ENCODE assay signal across 20 cellular contexts in genomic region chr6:150639823-150640331, GRCh38. TPM values are rescaled to one million over a fixed set of nuclear protein-coding genes. Genes with fewer than 3 reads are reported as not detected.
A peak's percentile ranks its signal among the peaks of the same experiment; 100 is the strongest.
DNase-seq lines count a peak whose midpoint lies in the region; ATAC-seq and TF ChIP-seq lines count a peak whose summit lies in the region.
"Had no signal": no experiment of that assay in that cellular context is flagged by ENCODE, and none has a peak within 500 bp of the region (broad histone marks: within the 10 kb centered on the region; RNA-seq: fewer than 3 reads in every experiment).

No MANE protein-coding gene starts in this region.

- H4K20me1 ChIP-seq in DOHH2 (ENCODE audit: control insufficient read depth, insufficient read depth, low read depth, low read length) (no peaks in the 10 kb centered on the region), Karpas-422 (ENCODE audit: insufficient read depth, low read depth, low read length) (peaks cover 10% of the 10 kb centered on the region; the same call in 1 of the 2 replicates)

- peaks cover 16% of the 10 kb centered on the region for H3K4me1 Mint-ChIP-seq in T-helper 17 cell
- H3K4me1 Mint-ChIP-seq in naive B cell: peaks cover 49 to 90% (median 69%) of the 10 kb centered on the region in 3 donors
- peaks cover 33% of the 10 kb centered on the region for H3K4me1 Mint-ChIP-seq in Calu3 (ENCODE audit: low read depth, unreplicated experiment)

- H3K9me3 ChIP-seq in DOHH2 (ENCODE audit: control insufficient read depth, insufficient read depth, low read length): no peaks in the 10 kb centered on the region
- H3K9me3 ChIP-seq in Karpas-422 (ENCODE audit: low read length): no peaks in the 10 kb centered on the region
- no peaks in the 10 kb centered on the region for H3K9me3 ChIP-seq in T-helper 17 cell (ENCODE audit: control insufficient read depth, low read length, poor library complexity, severe bottlenecking)

- H3K27me3 Mint-ChIP-seq in T-helper 17 cell: no peaks in the 10 kb centered on the region
- no peaks in the 10 kb centered on the region for H3K27me3 Mint-ChIP-seq in naive B cell
- H3K27me3 Mint-ChIP-seq in Calu3 (ENCODE audit: unreplicated experiment): no peaks in the 10 kb centered on the region

- no peak for TF ChIP-seq CTCF in DOHH2 (IDR thresholded peaks at IDR 0.05; ENCODE audit: low read depth, low read length, poor library complexity, severe bottlenecking)
- no peak for TF ChIP-seq CTCF in Calu3 (IDR thresholded peaks at IDR 0.05; ENCODE audit: unreplicated experiment)

- H3K4me2 ChIP-seq in DOHH2 (ENCODE audit: low read length) (peak overlapping the region; percentile 92), Karpas-422 (ENCODE audit: low read depth, low read length, poor library complexity, severe bottlenecking) (peak overlapping the region; percentile 78)

- peak overlapping the region; percentile 67 for H3K4me3 ChIP-seq in DOHH2 (ENCODE audit: low read length)
- peak overlapping the region; percentile 52 for H3K4me3 ChIP-seq in Karpas-422 (ENCODE audit: low read length)

- no peaks in the 10 kb centered on the region for H3K27me3 ChIP-seq in DOHH2 (ENCODE audit: control insufficient read depth, low read length)
- no peaks in the 10 kb centered on the region for H3K27me3 ChIP-seq in Karpas-422 (ENCODE audit: low read length)

- intact Hi-C loops in Calu3 (cut with micrococcal nuclease; ENCODE audit: unreplicated experiment): no loop called here

- no peak overlapping the region for H2AFZ ChIP-seq in Karpas-422 (ENCODE audit: low read length)

- ATAC-seq in T-helper 17 cell: no peak
- no peak for ATAC-seq in naive B cell (ENCODE audit: low read depth in 2 of 2)
- no peak for ATAC-seq in GM18909 (IDR thresholded peaks at IDR 0.05; ENCODE audit: poor library complexity, unreplicated experiment)
- no peak for ATAC-seq in GM18517 (IDR thresholded peaks at IDR 0.05; ENCODE audit: unreplicated experiment)
- ATAC-seq: SK-N-SH treated with all-trans-retinoic acid at 6 μM for 48 hours had no signal

- H3K36me3 ChIP-seq in DOHH2 (ENCODE audit: control insufficient read depth, low read length) (peaks cover 45% of the 10 kb centered on the region), Karpas-422 (ENCODE audit: insufficient read depth, low read length) (peaks cover 31% of the 10 kb centered on the region; the same call in 1 of the 2 replicates)

- peaks cover 15% of the 10 kb centered on the region for H3F3A ChIP-seq in DOHH2 (ENCODE audit: control insufficient read depth, insufficient read depth)

- H3K9me3 Mint-ChIP-seq in naive B cell (no peaks in the 10 kb centered on the region), Calu3 (ENCODE audit: low read depth, unreplicated experiment) (no peaks in the 10 kb centered on the region)

- H3K4me3 Mint-ChIP-seq in T-helper 17 cell (no peak overlapping the region), naive B cell (peak overlapping the region in 6 of 8 donors; percentile 26 to 79 (median 59)), Calu3 (ENCODE audit: low read depth, unreplicated experiment) (no peak overlapping the region)

- H3K27ac Mint-ChIP-seq in T-helper 17 cell (peak overlapping the region; percentile 22), naive B cell (peak overlapping the region in 5 of 6 donors; percentile 36 to 99 (median 94)), Calu3 (ENCODE audit: unreplicated experiment) (no peak overlapping the region)

- BruUV-seq in Calu3 (replicated peaks; lab: Mats Ljungman, UMichigan): no TSS peak

- H3K36me3 Mint-ChIP-seq in T-helper 17 cell (ENCODE audit: low read depth): no peaks in the 10 kb centered on the region
- H3K36me3 Mint-ChIP-seq in naive B cell: peaks cover 15 to 26% of the 10 kb centered on the region in 2 donors
- no peaks in the 10 kb centered on the region for H3K36me3 Mint-ChIP-seq in Calu3 (ENCODE audit: insufficient read depth, unreplicated experiment)

- H3K79me2 ChIP-seq in DOHH2 (ENCODE audit: control insufficient read depth, low read length): peaks cover 97% of the 10 kb centered on the region
- H3K79me2 ChIP-seq in Karpas-422 (ENCODE audit: low read length): peaks cover 100% of the 10 kb centered on the region

- H3K9me2 ChIP-seq in DOHH2 (replicated peaks; ENCODE audit: control insufficient read depth, low read length) (no peaks in the 10 kb centered on the region), Karpas-422 (replicated peaks; ENCODE audit: insufficient read depth, low read length) (no peaks in the 10 kb centered on the region)

- DNase-seq in Karpas-422: no peak
- DNase-seq in T-helper 17 cell: no peak
- no peak for DNase-seq in naive B cell
- no peak for DNase-seq in Calu3
- no peak for DNase-seq in activated naive CD4-positive, alpha-beta T cell (lab: John Stamatoyannopoulos, UW)
- DNase-seq: ACHN, AML-193, DMS79, H7, IMR-90, MV-4-11, NCI-H1436, NCI-H2029 treated with DMSO at 0.1 percent for 48 hours, NCI-H510A, SHP77 treated with DMSO at 0.1 percent for 48 hours had no signal

- peak overlapping the region; percentile 90 for H3K27ac ChIP-seq in DOHH2 (ENCODE audit: low read depth, low read length)
- H3K27ac ChIP-seq in Karpas-422 (ENCODE audit: low read length): peak overlapping the region; percentile 91

- CTCF ChIA-PET in Calu3 (lab: Charles Lee): no interaction called here

- peak overlapping the region; percentile 58; the same call in 1 of the 2 replicates for H3K9ac ChIP-seq in Karpas-422 (ENCODE audit: low read length)

- H3K4me1 ChIP-seq in DOHH2 (ENCODE audit: control insufficient read depth, low read length) (peaks cover 98% of the 10 kb centered on the region), Karpas-422 (ENCODE audit: low read length) (peaks cover 99% of the 10 kb centered on the region)

RNA-seq across cellular contexts. Expression of gene PLEKHG1, which starts 40.2 kb away (rescaled TPM):
- 69.0 and 92.4 TPM in 2 replicates for total RNA-seq in Karpas-422 (2014; rRNA removed; shearing (Covaris generic); ENCODE audit: low replicate concordance)
- total RNA-seq in T-helper 17 cell (10 to 100 TPM in 1 of 2 donors, 1 to 10 TPM in 1; 4.7 to 12.9 TPM), Calu3 (2022) (9.7 and 16.9 TPM in 2 replicates)
- 10 to 100 TPM; 38.3 to 82.2 (median 50.0) TPM for polyA plus RNA-seq in naive B cell (ENCODE audit: low read depth in 6 of 6)
- total RNA-seq: G401 had no signal

Comparison
In these comparisons a context has a peak if more than half of its experiments do, and no peak if none do; other contexts are left out.
1. H3K4me3 Mint-ChIP-seq: peak in naive B cell (6 of 8); none in T-helper 17 cell (single experiment) and Calu3 (single experiment).